In the genomic region with DNA sequence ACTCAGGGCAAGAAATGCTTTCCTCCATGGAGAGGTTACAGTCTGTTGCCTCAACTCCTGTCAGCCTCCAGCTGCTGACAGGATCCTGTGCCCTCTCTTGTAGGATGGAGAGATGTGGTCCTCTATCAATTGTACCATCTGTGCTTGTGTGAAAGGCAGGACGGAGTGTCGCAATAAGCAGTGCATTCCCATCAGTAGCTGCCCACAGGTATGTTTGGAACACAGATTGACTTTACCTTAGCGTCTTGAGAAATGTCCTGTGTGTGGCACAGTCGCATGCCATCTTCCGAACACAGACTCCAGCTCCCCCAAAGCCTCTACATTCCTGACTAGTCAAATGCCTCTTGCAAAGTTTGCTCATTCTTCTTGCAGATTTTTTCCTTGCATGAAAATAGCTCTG, we compare ENCODE assay signal across 27 cellular contexts.
DNase-seq lines count a peak whose midpoint lies in the region; ATAC-seq and TF ChIP-seq lines count a peak whose summit lies in the region.
"Had no signal": no experiment of that assay in that cellular context is flagged by ENCODE, and none has a peak within 500 bp of the region (broad histone marks: within the 10 kb centered on the region; RNA-seq: fewer than 3 reads in every experiment).

No MANE protein-coding gene starts in this region.

- H2AK5ac ChIP-seq in IMR-90 (ENCODE audit: low read depth, low read length): peak overlapping the region; percentile 92

- no peaks in the 10 kb centered on the region for H3K27me3 ChIP-seq in IMR-90 (ENCODE audit: control insufficient read depth, insufficient read depth, low read length)
- H3K27me3 ChIP-seq in lower lobe of right lung (ENCODE audit: low read depth): no peaks in the 10 kb centered on the region
- H3K27me3 ChIP-seq: gastroesophageal sphincter, hepatocyte, Peyer's patch had no signal

- in situ Hi-C loops in IMR-90 (cut with MboI; ENCODE audit: low sequenced_read_pairs): no loop called here

- H3K9me1 ChIP-seq in IMR-90 (ENCODE audit: insufficient read depth, low read length): peaks cover 10% of the 10 kb centered on the region

- H4K5ac ChIP-seq in IMR-90 (ENCODE audit: low read depth, low read length): no peak overlapping the region

- DNase-seq in AG08395 (ENCODE audit: low spot score) (peak; percentile 37), IMR-90 (no peak), lower lobe of right lung (no peak), NOMO-1 treated with DMSO at 0.1 percent for 48 hours (lab: John Stamatoyannopoulos, UW; ENCODE audit: unreplicated experiment) (no peak), Right ventricle myocardium inferior (ENCODE audit: missing footprints) (no peak), hypothalamus (lab: John Stamatoyannopoulos, UW) (no peak)
- DNase-seq in activated T-helper 2 cell treated with anti-CD3 and anti-CD28 coated beads, Interferon-gamma antibody, Interleukin-2, Interleukin-4, amounts not matched to agents 10 μg/mL and 5 μg/mL and 100 μg/mL, durations not matched to agents 14 hours and 24 hours and 36 hours (ENCODE audit: low spot score): no peak
- DNase-seq: activated CD4-positive, alpha-beta T cell treated with anti-CD3 and anti-CD28 coated beads, Interleukin-2, amount 50 U/mL, for 1 hour; activated naive CD4-positive, alpha-beta T cell treated with anti-CD3 and anti-CD28 coated beads, Interleukin-2, amount 50 U/mL, for 16 hours; anterior cingulate cortex; C1 segment of cervical spinal cord; Karpas-422; left ventricle myocardium superior; midbrain; natural killer cell; NCI-H187 treated with DMSO at 0.1 percent for 48 hours; NCI-H345; occipital lobe; Peyer's patch; stimulated activated CD8-positive, alpha-beta memory T cell treated with anti-CD3 and anti-CD28 coated beads, Interleukin-4, amount 100 ng/mL, for 48 hours; stimulated activated naive CD8-positive, alpha-beta T cell treated with anti-CD3 and anti-CD28 coated beads, Interleukin-15, amount 100 ng/mL, for 72 hours had no signal

- H2BK15ac ChIP-seq in IMR-90 (ENCODE audit: low read depth, low read length): peak overlapping the region; percentile 59; the same call in 2 of the 3 replicates

- H4K20me1 ChIP-seq in IMR-90 (ENCODE audit: insufficient read depth, low read length): no peaks in the 10 kb centered on the region

- intact Hi-C loops in IMR-90 (cut with micrococcal nuclease): no loop called here
- intact Hi-C loops in lower lobe of right lung (cut with DNase I): no loop called here
- intact Hi-C loops in activated T-helper 2 cell treated with anti-CD3 and anti-CD28 coated beads, Interferon-gamma antibody, Interleukin-2, Interleukin-4, amounts not matched to agents 10 μg/mL and 5 μg/mL and 100 μg/mL, durations not matched to agents 14 hours and 24 hours and 36 hours (cut with micrococcal nuclease): no loop called here
- intact Hi-C loops in Right ventricle myocardium inferior (cut with DNase I): no loop called here

- 100% methylated on average over 2 of the region's 5 CpGs; no CpG with 5 or more reads in 1 of the 2 experiments for WGBS in IMR-90 (ENCODE audit: extremely low coverage in 2 of 2, insufficient read length in 1 of 2), 2 experiments

- H3K36me3 Mint-ChIP-seq in brain: no peaks in the 10 kb centered on the region
- no peaks in the 10 kb centered on the region for H3K36me3 Mint-ChIP-seq in activated T-helper 2 cell treated with anti-CD3 and anti-CD28 coated beads, Interferon-gamma antibody, Interleukin-2, Interleukin-4, amounts not matched to agents 10 μg/mL and 5 μg/mL and 100 μg/mL, durations not matched to agents 14 hours and 24 hours and 36 hours (ENCODE audit: low read depth)
- H3K36me3 Mint-ChIP-seq: natural killer cell, WTC11 had no signal

- no peaks in the 10 kb centered on the region for H3K9me3 Mint-ChIP-seq in brain
- no peaks in the 10 kb centered on the region for H3K9me3 Mint-ChIP-seq in activated T-helper 2 cell treated with anti-CD3 and anti-CD28 coated beads, Interferon-gamma antibody, Interleukin-2, Interleukin-4, amounts not matched to agents 10 μg/mL and 5 μg/mL and 100 μg/mL, durations not matched to agents 14 hours and 24 hours and 36 hours
- H3K9me3 Mint-ChIP-seq: natural killer cell; stimulated activated naive CD8-positive, alpha-beta T cell treated with anti-CD3 and anti-CD28 coated beads, Interleukin-15, amount 100 ng/mL, for 72 hours; WTC11 had no signal

- H3K23ac ChIP-seq in IMR-90 (ENCODE audit: low read depth, low read length): no peak overlapping the region

- H3K4me1 ChIP-seq in IMR-90 (ENCODE audit: control insufficient read depth, insufficient read depth, low read length) (peaks cover 28% of the 10 kb centered on the region), lower lobe of right lung (peaks cover 13% of the 10 kb centered on the region)
- H3K4me1 ChIP-seq: Peyer's patch had no signal

- peak overlapping the region; percentile 63; the same call in 1 of the 2 replicates for H2BK120ac ChIP-seq in IMR-90 (ENCODE audit: low read depth, low read length)

- no peak overlapping the region for H3K9ac ChIP-seq in IMR-90 (ENCODE audit: low read depth, low read length)

- H3K27me3 Mint-ChIP-seq in brain: no peaks in the 10 kb centered on the region
- no peaks in the 10 kb centered on the region for H3K27me3 Mint-ChIP-seq in activated T-helper 2 cell treated with anti-CD3 and anti-CD28 coated beads, Interferon-gamma antibody, Interleukin-2, Interleukin-4, amounts not matched to agents 10 μg/mL and 5 μg/mL and 100 μg/mL, durations not matched to agents 14 hours and 24 hours and 36 hours (ENCODE audit: low read depth)
- H3K27me3 Mint-ChIP-seq: dendritic cell treated with granulocyte-macrophage colony-stimulating factor and Interleukin-4, amounts not matched to agents 40 ng/mL and 50 ng/mL, for 4 days had no signal

- H3K27ac ChIP-seq in IMR-90 (ENCODE audit: insufficient read depth, low read length) (no peak overlapping the region), lower lobe of right lung (no peak overlapping the region)
- H3K27ac ChIP-seq: gastroesophageal sphincter, hepatocyte, Peyer's patch, skin epidermis had no signal

- H2BK5ac ChIP-seq in IMR-90 (ENCODE audit: low read depth, low read length, poor library complexity, severe bottlenecking): peak overlapping the region; percentile 37

- CTCF ChIA-PET in IMR-90 (lab: Yijun Ruan, JAX): interaction anchor here (0.6 kb wide), 1 partner anchor 18 kb away, joined by 3 read pairs; no protein-coding TSS in a partner anchor

- no peaks in the 10 kb centered on the region for H3K79me1 ChIP-seq in IMR-90 (ENCODE audit: low read depth in 1 of 2, low read length in 2 of 2)

- H3K4me3 ChIP-seq in IMR-90 (ENCODE audit: insufficient read depth, low read depth, low read length): no peak overlapping the region
- H3K4me3 ChIP-seq in lower lobe of right lung: no peak overlapping the region
- H3K4me3 ChIP-seq: gastroesophageal sphincter, hepatocyte, Peyer's patch, skin epidermis had no signal

- TF ChIP-seq POLR2A in IMR-90 (IDR thresholded peaks at IDR 0.05; ENCODE audit: low read depth, low read length): no peak

- no peak for TF ChIP-seq RAD21 in IMR-90 (IDR thresholded peaks at IDR 0.05; ENCODE audit: low read length)

- H3K36me3 ChIP-seq in IMR-90 (ENCODE audit: control insufficient read depth, insufficient read depth, low read length) (peaks cover 5% of the 10 kb centered on the region; the same call in 1 of the 2 replicates), lower lobe of right lung (no peaks in the 10 kb centered on the region)

- no peak overlapping the region for H3K4me2 ChIP-seq in IMR-90 (ENCODE audit: low read depth, low read length)
- H3K4me2 ChIP-seq: hepatocyte had no signal

- H3K18ac ChIP-seq in IMR-90 (ENCODE audit: low read depth, low read length): peak overlapping the region; percentile 12; the same call in 1 of the 2 replicates

- dilution Hi-C loops in IMR-90 (cut with HindIII; ENCODE audit: low sequenced_read_pairs, unreplicated experiment): no loop called here

- H2AFZ ChIP-seq in IMR-90 (replicated peaks; ENCODE audit: low read length, poor library complexity): no peak overlapping the region
- H2AFZ ChIP-seq: hepatocyte had no signal

- no peaks in the 10 kb centered on the region for H3K9me3 ChIP-seq in IMR-90 (ENCODE audit: control insufficient read depth, insufficient read depth, low read length)
- no peaks in the 10 kb centered on the region for H3K9me3 ChIP-seq in lower lobe of right lung
- H3K9me3 ChIP-seq: gastroesophageal sphincter, Peyer's patch had no signal

- TF ChIP-seq CTCF in IMR-90 (conservative IDR thresholded peaks at IDR 0.05; ENCODE audit: low read depth, low read length) (no peak), brain (conservative IDR thresholded peaks at IDR 0.05) (no peak), lower lobe of right lung (IDR thresholded peaks at IDR 0.05) (no peak)

- no TSS peak for BruUV-seq in IMR-90 (replicated peaks; lab: Mats Ljungman, UMichigan)

- peak overlapping the region; percentile 61 for H3K4ac ChIP-seq in IMR-90 (ENCODE audit: low read depth, low read length)

- peak overlapping the region in 1 of 2 experiments; percentile 18; a peak in 2 of 4 replicates for H4K8ac ChIP-seq in IMR-90 (ENCODE audit: low read depth in 2 of 2, low read length in 2 of 2)

- H2AK9ac ChIP-seq in IMR-90 (replicated peaks; ENCODE audit: low read depth, low read length, poor library complexity): no peak overlapping the region

- H2BK20ac ChIP-seq in IMR-90 (ENCODE audit: low read depth, low read length): peak overlapping the region; percentile 47; the same call in 1 of the 2 replicates

- H3K27ac Mint-ChIP-seq in brain: peak overlapping the region; percentile 5 to 93 (median 87)
- no peak overlapping the region for H3K27ac Mint-ChIP-seq in activated T-helper 2 cell treated with anti-CD3 and anti-CD28 coated beads, Interferon-gamma antibody, Interleukin-2, Interleukin-4, amounts not matched to agents 10 μg/mL and 5 μg/mL and 100 μg/mL, durations not matched to agents 14 hours and 24 hours and 36 hours
- H3K27ac Mint-ChIP-seq: dendritic cell treated with granulocyte-macrophage colony-stimulating factor and Interleukin-4, amounts not matched to agents 40 ng/mL and 50 ng/mL, for 4 days; natural killer cell had no signal

- H3K4me3 Mint-ChIP-seq in brain: peak overlapping the region in 3 of 5 experiments; percentile 33 to 55 (median 52)
- H3K4me3 Mint-ChIP-seq in activated T-helper 2 cell treated with anti-CD3 and anti-CD28 coated beads, Interferon-gamma antibody, Interleukin-2, Interleukin-4, amounts not matched to agents 10 μg/mL and 5 μg/mL and 100 μg/mL, durations not matched to agents 14 hours and 24 hours and 36 hours (ENCODE audit: low read depth): no peak overlapping the region
- H3K4me3 Mint-ChIP-seq: dendritic cell treated with granulocyte-macrophage colony-stimulating factor and Interleukin-4, amounts not matched to agents 40 ng/mL and 50 ng/mL, for 4 days; natural killer cell; stimulated activated naive CD8-positive, alpha-beta T cell treated with anti-CD3 and anti-CD28 coated beads, Interleukin-15, amount 100 ng/mL, for 72 hours; WTC11 had no signal

- POLR2A ChIA-PET in IMR-90 (lab: Charles Lee; ENCODE audit: unreplicated experiment): no interaction called here

- peaks cover 46% of the 10 kb centered on the region for H3K4me1 Mint-ChIP-seq in brain
- H3K4me1 Mint-ChIP-seq in activated T-helper 2 cell treated with anti-CD3 and anti-CD28 coated beads, Interferon-gamma antibody, Interleukin-2, Interleukin-4, amounts not matched to agents 10 μg/mL and 5 μg/mL and 100 μg/mL, durations not matched to agents 14 hours and 24 hours and 36 hours (ENCODE audit: low read depth): no peaks in the 10 kb centered on the region
- H3K4me1 Mint-ChIP-seq: natural killer cell; stimulated activated naive CD8-positive, alpha-beta T cell treated with anti-CD3 and anti-CD28 coated beads, Interleukin-15, amount 100 ng/mL, for 72 hours had no signal

- no peak overlapping the region; the same call in 1 of the 2 replicates for H3K14ac ChIP-seq in IMR-90 (replicated peaks; ENCODE audit: low read depth, low read length)

- no peak overlapping the region for H3K56ac ChIP-seq in IMR-90 (ENCODE audit: extremely low read depth, insufficient read depth, low read length)

- H4K91ac ChIP-seq in IMR-90 (ENCODE audit: insufficient read depth, low read depth, low read length): peak overlapping the region; percentile 43; the same call in 1 of the 2 replicates

- ATAC-seq in IMR-90 (ENCODE audit: low read depth): no peak
- peak; percentile 29 to 56 for ATAC-seq in lower lobe of right lung
- ATAC-seq in Right ventricle myocardium inferior: no peak
- ATAC-seq: gastroesophageal sphincter; natural killer cell; stimulated activated naive CD8-positive, alpha-beta T cell treated with anti-CD3 and anti-CD28 coated beads, Interleukin-15, amount 100 ng/mL, for 72 hours; WTC11 had no signal

Comparison
In these comparisons a context has a peak if more than half of its experiments do, and no peak if none do; other contexts are left out.
1. ATAC-seq: peak in lower lobe of right lung (2 of 2); none in IMR-90 (single experiment) and Right ventricle myocardium inferior (single experiment).